ENCODE assay signal across 17 cellular contexts in the genomic region with DNA sequence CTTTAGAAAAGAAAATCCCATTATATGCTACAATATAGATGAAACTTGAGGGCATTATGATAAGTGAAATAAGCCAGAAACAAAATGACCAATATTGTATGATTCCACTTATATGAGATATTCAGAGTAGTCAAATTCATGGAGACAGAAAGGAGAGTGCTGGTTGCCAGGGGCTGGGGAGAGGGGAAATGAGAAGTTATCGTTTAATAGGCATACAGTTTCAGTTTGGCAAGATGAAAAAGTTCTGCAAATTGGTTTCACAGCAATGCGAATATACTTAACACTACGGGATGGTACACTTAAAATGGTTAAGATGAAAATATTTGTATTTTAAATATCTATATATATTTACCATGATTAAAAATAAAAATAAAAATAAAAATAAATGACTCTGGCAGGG. TPM values are rescaled to one million over a fixed set of nuclear protein-coding genes. Genes with fewer than 3 reads are reported as not detected.
DNase-seq lines count a peak whose midpoint lies in the region; ATAC-seq, FAIRE-seq and TF ChIP-seq lines count a peak whose summit lies in the region.
"Had no signal": no experiment of that assay in that cellular context is flagged by ENCODE, and none has a peak within 500 bp of the region (broad histone marks: within the 10 kb centered on the region; RNA-seq: fewer than 3 reads in every experiment).

No MANE protein-coding gene starts in this region.

- peak overlapping the region; percentile 43 to 94 (median 78) for H3K4me3 Mint-ChIP-seq in CD4-positive, alpha-beta memory T cell
- H3K4me3 Mint-ChIP-seq in activated naive CD8-positive, alpha-beta T cell treated with anti-CD3 and anti-CD28 coated beads for 36 hours: peak overlapping the region; percentile 98

- H3K4me3 ChIP-seq in CD4-positive, alpha-beta memory T cell (ENCODE audit: low read length in 2 of 2): no peak overlapping the region
- H3K4me3 ChIP-seq in Jurkat, Clone E6-1 (ENCODE audit: low read length): peak overlapping the region; percentile 11; the same call in 1 of the 2 replicates
- no peak overlapping the region for H3K4me3 ChIP-seq in heart right ventricle
- H3K4me3 ChIP-seq: colonic mucosa, sigmoid colon had no signal

- intact Hi-C loops in CD4-positive, alpha-beta memory T cell (cut with micrococcal nuclease): no loop called here
- intact Hi-C loops in heart right ventricle (cut with DNase I): loop anchor here in 1 of 10 donors (5.0 kb wide), 1 partner anchor 1800 kb away; no protein-coding TSS in a partner anchor

- POLR2A ChIA-PET in CD4-positive, alpha-beta memory T cell (lab: Charles Lee; ENCODE audit: partially characterized antibody): no interaction called here

- H3K27me3 Mint-ChIP-seq in CD4-positive, alpha-beta memory T cell: peaks cover 0 to 2% of the 10 kb centered on the region in 2 donors
- H3K27me3 Mint-ChIP-seq in activated naive CD8-positive, alpha-beta T cell treated with anti-CD3 and anti-CD28 coated beads for 36 hours: peaks cover 1% of the 10 kb centered on the region

- ATAC-seq in heart right ventricle (no peak), HG02870 (IDR thresholded peaks at IDR 0.05; ENCODE audit: unreplicated experiment) (no peak)

- H3K9me3 ChIP-seq in CD4-positive, alpha-beta memory T cell (ENCODE audit: control insufficient read depth in 1 of 2, low read length in 2 of 2): no peaks in the 10 kb centered on the region
- peaks cover 0 to 10% (median 0%) of the 10 kb centered on the region in 11 donors for H3K9me3 ChIP-seq in heart right ventricle
- H3K9me3 ChIP-seq: colonic mucosa, neutrophil, Peyer's patch had no signal

- H3K4me1 Mint-ChIP-seq in CD4-positive, alpha-beta memory T cell: peaks cover 11 to 23% (median 18%) of the 10 kb centered on the region in 4 donors
- H3K4me1 Mint-ChIP-seq in activated naive CD8-positive, alpha-beta T cell treated with anti-CD3 and anti-CD28 coated beads for 36 hours: peaks cover 14% of the 10 kb centered on the region

- no peak overlapping the region for H3K27ac ChIP-seq in CD4-positive, alpha-beta memory T cell (ENCODE audit: low read depth, low read length)
- no peak overlapping the region for H3K27ac ChIP-seq in heart right ventricle
- H3K27ac ChIP-seq: colonic mucosa, neutrophil, sigmoid colon had no signal

- 90 to 97% methylated on average over 3 of the region's 3 CpGs for WGBS in heart right ventricle, 2 donors

- CTCF ChIA-PET in CD4-positive, alpha-beta memory T cell (lab: Charles Lee; ENCODE audit: partially characterized antibody): no interaction called here

- TF ChIP-seq CTCF in heart right ventricle (IDR thresholded peaks at IDR 0.05): no peak

- DNase-seq in CD4-positive, alpha-beta memory T cell: no peak
- DNase-seq in GM12891 (ENCODE audit: insufficient read length, low spot score): no peak
- DNase-seq in Jurkat, Clone E6-1 (ENCODE audit: low read depth, low spot score): no peak
- no peak for DNase-seq in activated naive CD8-positive, alpha-beta T cell treated with anti-CD3 and anti-CD28 coated beads for 36 hours
- no peak for DNase-seq in heart right ventricle
- no peak for DNase-seq in stimulated activated CD4-positive, alpha-beta T cell treated with anti-CD3 and anti-CD28 coated beads, Interleukin-1b, Interleukin-23, amount 100 ng/mL, for 48 hours
- DNase-seq: amygdala, colonic mucosa, hippocampal formation, NCI-H1048, NCI-H2227 treated with DMSO at 0.1 percent for 48 hours, sigmoid colon, SW 1271 had no signal

- no peak for FAIRE-seq in GM12891 (lab: Jason Lieb, UNC)
- FAIRE-seq: H1 had no signal

- no peak for TF ChIP-seq POLR2A in GM12891 (IDR thresholded peaks at IDR 0.05; ENCODE audit: low read depth, low read length)

- peak overlapping the region in 5 of 7 donors; percentile 3 to 95 (median 69) for H3K27ac Mint-ChIP-seq in CD4-positive, alpha-beta memory T cell
- peak overlapping the region; percentile 96 for H3K27ac Mint-ChIP-seq in activated naive CD8-positive, alpha-beta T cell treated with anti-CD3 and anti-CD28 coated beads for 36 hours

- peaks cover 6% of the 10 kb centered on the region for H3K4me1 ChIP-seq in CD4-positive, alpha-beta memory T cell (ENCODE audit: insufficient read depth, low read length)
- H3K4me1 ChIP-seq in heart right ventricle: no peaks in the 10 kb centered on the region
- H3K4me1 ChIP-seq: colonic mucosa, sigmoid colon had no signal

- no peaks in the 10 kb centered on the region for H3K36me3 ChIP-seq in CD4-positive, alpha-beta memory T cell (ENCODE audit: insufficient read depth, low read length)
- no peaks in the 10 kb centered on the region for H3K36me3 ChIP-seq in heart right ventricle
- H3K36me3 ChIP-seq: colonic mucosa, neutrophil, Peyer's patch, sigmoid colon had no signal

- H3K27me3 ChIP-seq in CD4-positive, alpha-beta memory T cell (ENCODE audit: insufficient read depth, low read length): no peaks in the 10 kb centered on the region
- no peaks in the 10 kb centered on the region for H3K27me3 ChIP-seq in heart right ventricle
- H3K27me3 ChIP-seq: colonic mucosa, neutrophil, Peyer's patch, sigmoid colon had no signal

- peaks cover 0 to 4% of the 10 kb centered on the region in 2 donors for H3K36me3 Mint-ChIP-seq in CD4-positive, alpha-beta memory T cell
- peaks cover 38% of the 10 kb centered on the region for H3K36me3 Mint-ChIP-seq in activated naive CD8-positive, alpha-beta T cell treated with anti-CD3 and anti-CD28 coated beads for 36 hours

- H3K9me3 Mint-ChIP-seq in CD4-positive, alpha-beta memory T cell: peaks cover 0 to 18% (median 7%) of the 10 kb centered on the region in 8 donors
- H3K9me3 Mint-ChIP-seq in activated naive CD8-positive, alpha-beta T cell treated with anti-CD3 and anti-CD28 coated beads for 36 hours: peaks cover 13% of the 10 kb centered on the region

TF ChIP-seq in GM12891, 5 proteins besides CTCF, POLR2A, EP300 and RAD21:
- TF ChIP-seq PAX5 (IDR thresholded peaks at IDR 0.05; ENCODE audit: insufficient read depth, low read length, severe bottlenecking): no peak
- TF ChIP-seq SPI1 (IDR thresholded peaks at IDR 0.05; ENCODE audit: low read depth, low read length): peak; percentile 25; the same call in 1 of the 2 replicates
- no peak for TF ChIP-seq POU2F2 (IDR thresholded peaks at IDR 0.05; ENCODE audit: low read depth, low read length)

RNA-seq across cellular contexts. Expression of a gene that starts 31.1 kb away (rescaled TPM):
- 10 to 100 TPM; 22.4 to 26.5 TPM for total RNA-seq in CD4-positive, alpha-beta memory T cell
- polyA plus RNA-seq in CD4-positive, alpha-beta memory T cell: 10 to 100 TPM; 14.3 to 18.7 TPM
- 30.1 TPM for polyA plus RNA-seq in GM12891 (2012; ENCODE audit: low read depth, missing spikeins)
- 14.1 TPM for polyA plus RNA-seq in Jurkat, Clone E6-1 (2012; ENCODE audit: insufficient read depth, insufficient read length)
- total RNA-seq in activated naive CD8-positive, alpha-beta T cell treated with anti-CD3 and anti-CD28 coated beads for 36 hours: 10 to 100 TPM; 33.7 to 35.6 TPM
- total RNA-seq in heart right ventricle: 100 to 1,000 TPM; 105 to 140 (median 127) TPM
- polyA plus RNA-seq in heart right ventricle: 10 to 100 TPM; 28.2 to 85.4 TPM
